16 cellular contexts compared by ENCODE assay signal in the genomic region with DNA sequence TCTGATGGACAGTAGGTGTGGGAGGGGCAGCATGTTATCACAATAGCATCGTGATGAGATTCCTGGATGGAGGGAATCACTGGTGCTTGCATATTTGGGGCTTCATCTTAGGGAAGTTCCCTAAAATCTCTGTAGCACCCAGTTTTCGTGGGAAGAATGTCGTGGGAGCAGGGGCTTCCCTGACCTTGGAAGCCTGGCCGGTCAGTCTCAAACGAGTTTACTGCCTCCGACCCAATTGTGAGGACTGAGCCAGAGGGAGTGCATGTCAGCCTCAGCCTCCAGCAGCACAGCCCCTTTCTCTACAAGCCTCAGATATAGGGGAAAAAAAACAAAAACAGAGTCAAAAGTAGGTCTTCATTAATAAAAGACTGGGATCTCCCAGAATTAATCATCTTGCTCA. TPM values are rescaled to one million over a fixed set of nuclear protein-coding genes. Genes with fewer than 3 reads are reported as not detected.
DNase-seq lines count a peak whose midpoint lies in the region; ATAC-seq, FAIRE-seq and TF ChIP-seq lines count a peak whose summit lies in the region.
"Had no signal": no experiment of that assay in that cellular context is flagged by ENCODE, and none has a peak within 500 bp of the region (broad histone marks: within the 10 kb centered on the region; RNA-seq: fewer than 3 reads in every experiment).

No MANE protein-coding gene starts in this region.

- no peak for FAIRE-seq in astrocyte (lab: Jason Lieb, UNC)
- FAIRE-seq: GM18507 had no signal

- peaks cover 83% of the 10 kb centered on the region for H3F3A ChIP-seq in smooth muscle cell (ENCODE audit: low read depth)

- TF ChIP-seq CTCF in astrocyte (IDR thresholded peaks at IDR 0.05; ENCODE audit: insufficient read depth, low read depth, low read length) (no peak), smooth muscle cell (IDR thresholded peaks at IDR 0.05; ENCODE audit: borderline replicate concordance, insufficient read depth, poor library complexity, severe bottlenecking) (no peak), body of pancreas (IDR thresholded peaks at IDR 0.05) (no peak)

- peaks cover 5 to 33% (median 12%) of the 10 kb centered on the region in 4 donors for H3K4me1 Mint-ChIP-seq in CD4-positive, CD25-positive, alpha-beta regulatory T cell
- H3K4me1 Mint-ChIP-seq in astrocyte (ENCODE audit: low read depth, unreplicated experiment) = peaks cover 90% of the 10 kb centered on the region

- no peak overlapping the region for H3K27ac ChIP-seq in CD4-positive, CD25-positive, alpha-beta regulatory T cell (ENCODE audit: insufficient read depth, low read length, poor library complexity, severe bottlenecking)
- H3K27ac ChIP-seq in astrocyte (ENCODE audit: low read depth, low read length) (peak overlapping the region; percentile 99), smooth muscle cell (ENCODE audit: low read depth) (peak overlapping the region; percentile 96), body of pancreas (peak overlapping the region in 1 of 4 donors; percentile 29)

- H3K9me3 ChIP-seq in CD4-positive, CD25-positive, alpha-beta regulatory T cell (ENCODE audit: control insufficient read depth in 2 of 2, low read length in 2 of 2) = no peaks in the 10 kb centered on the region
- H3K9me3 ChIP-seq in astrocyte (ENCODE audit: insufficient read depth, low read depth, low read length) (no peaks in the 10 kb centered on the region), smooth muscle cell (replicated peaks; ENCODE audit: low read depth) (no peaks in the 10 kb centered on the region), body of pancreas (no peaks in the 10 kb centered on the region)

- intact Hi-C loops in body of pancreas (cut with DNase I) = no loop called here

- TF ChIP-seq POLR2A in body of pancreas (IDR thresholded peaks at IDR 0.05) = no peak

- DNase-seq in CD4-positive, CD25-positive, alpha-beta regulatory T cell = no peak
- DNase-seq in astrocyte (ENCODE audit: low read depth) (no peak), mesenteric fat pad (ENCODE audit: low spot score) (peak; percentile 68), smooth muscle cell (lab: John Stamatoyannopoulos, UW; ENCODE audit: unreplicated experiment) (no peak), body of pancreas (no peak), NCI-H1694 (lab: John Stamatoyannopoulos, UW) (no peak), NCI-H2227 treated with DMSO at 0.1 percent for 48 hours (lab: John Stamatoyannopoulos, UW) (no peak), NCI-H226 (no peak)
- DNase-seq: Calu3; NCI-H1105; NCI-H345; stimulated activated CD4-positive, alpha-beta T cell treated with anti-CD3 and anti-CD28 coated beads, Interleukin-4, amount 100 ng/mL, for 4 hours had no signal

- H3K9ac ChIP-seq in astrocyte (ENCODE audit: low read length) (peak overlapping the region; percentile 89), smooth muscle cell (ENCODE audit: low read depth) (peak overlapping the region; percentile 23)

- H3K4me1 ChIP-seq in CD4-positive, CD25-positive, alpha-beta regulatory T cell (ENCODE audit: control insufficient read depth, insufficient read depth, low read length, poor library complexity, severe bottlenecking) = peaks cover 4% of the 10 kb centered on the region
- H3K4me1 ChIP-seq in astrocyte (ENCODE audit: insufficient read depth, low read length) (peaks cover 83% of the 10 kb centered on the region), smooth muscle cell (ENCODE audit: low read depth) (peaks cover 61% of the 10 kb centered on the region), body of pancreas (peaks cover 19% of the 10 kb centered on the region)

- no peaks in the 10 kb centered on the region for H3K36me3 Mint-ChIP-seq in CD4-positive, CD25-positive, alpha-beta regulatory T cell
- H3K36me3 Mint-ChIP-seq in astrocyte (ENCODE audit: low read depth, unreplicated experiment) = peaks cover 21% of the 10 kb centered on the region
- H3K36me3 Mint-ChIP-seq: memory B cell; stimulated activated effector memory CD8-positive, alpha-beta T cell treated with anti-CD3 and anti-CD28 coated beads, Interleukin-12 subunit alpha, Interleukin-12 subunit beta, amount 100 ng/mL, for 72 hours had no signal

- peak overlapping the region; percentile 31 for H3K4me2 ChIP-seq in astrocyte (ENCODE audit: low read length)
- H3K4me2 ChIP-seq in smooth muscle cell = peak overlapping the region; percentile 72
- H3K4me2 ChIP-seq: GM23338 had no signal

- peak overlapping the region in 2 of 3 donors; percentile 35 to 46 for H3K27ac Mint-ChIP-seq in CD4-positive, CD25-positive, alpha-beta regulatory T cell
- peak overlapping the region; percentile 99 for H3K27ac Mint-ChIP-seq in astrocyte (ENCODE audit: unreplicated experiment)
- H3K27ac Mint-ChIP-seq: memory B cell; stimulated activated effector memory CD8-positive, alpha-beta T cell treated with anti-CD3 and anti-CD28 coated beads, Interleukin-12 subunit alpha, Interleukin-12 subunit beta, amount 100 ng/mL, for 72 hours had no signal

- peaks cover 0 to 7% (median 0%) of the 10 kb centered on the region in 7 donors for H3K9me3 Mint-ChIP-seq in CD4-positive, CD25-positive, alpha-beta regulatory T cell
- H3K9me3 Mint-ChIP-seq in astrocyte (ENCODE audit: unreplicated experiment) = peaks cover 3% of the 10 kb centered on the region
- H3K9me3 Mint-ChIP-seq: GM23338 had no signal

- H4K20me1 ChIP-seq in astrocyte (ENCODE audit: insufficient read depth, low read length) (no peaks in the 10 kb centered on the region), smooth muscle cell (ENCODE audit: low read depth) (peaks cover 96% of the 10 kb centered on the region)

- H3K36me3 ChIP-seq in CD4-positive, CD25-positive, alpha-beta regulatory T cell (ENCODE audit: control insufficient read depth, insufficient read depth, low read length) = no peaks in the 10 kb centered on the region
- H3K36me3 ChIP-seq in astrocyte (ENCODE audit: insufficient read depth, low read length) = peaks cover 13% of the 10 kb centered on the region
- H3K36me3 ChIP-seq in smooth muscle cell (ENCODE audit: low read depth) = peaks cover 5% of the 10 kb centered on the region
- no peaks in the 10 kb centered on the region for H3K36me3 ChIP-seq in body of pancreas (replicated peaks in 1 of 2; ENCODE audit: insufficient read depth in 1 of 2, low read depth in 2 of 2)

- H3K4me3 Mint-ChIP-seq in CD4-positive, CD25-positive, alpha-beta regulatory T cell = peak overlapping the region in 1 of 4 donors; percentile 28
- peak overlapping the region; percentile 52 for H3K4me3 Mint-ChIP-seq in astrocyte (ENCODE audit: unreplicated experiment)
- H3K4me3 Mint-ChIP-seq: GM23338; memory B cell; stimulated activated effector memory CD8-positive, alpha-beta T cell treated with anti-CD3 and anti-CD28 coated beads, Interleukin-12 subunit alpha, Interleukin-12 subunit beta, amount 100 ng/mL, for 72 hours had no signal

- no peaks in the 10 kb centered on the region for H3K27me3 ChIP-seq in CD4-positive, CD25-positive, alpha-beta regulatory T cell (ENCODE audit: control insufficient read depth, insufficient read depth, low read length)
- no peaks in the 10 kb centered on the region for H3K27me3 ChIP-seq in astrocyte (ENCODE audit: insufficient read depth, low read length)
- H3K27me3 ChIP-seq in smooth muscle cell (ENCODE audit: low read depth) = no peaks in the 10 kb centered on the region
- no peaks in the 10 kb centered on the region for H3K27me3 ChIP-seq in body of pancreas

- H2AFZ ChIP-seq in astrocyte (ENCODE audit: low read depth, low read length) (no peak overlapping the region), smooth muscle cell (ENCODE audit: low read depth) (no peak overlapping the region)
- H2AFZ ChIP-seq: GM23338 had no signal

- H3K27me3 Mint-ChIP-seq in CD4-positive, CD25-positive, alpha-beta regulatory T cell = peaks cover 13% of the 10 kb centered on the region
- H3K27me3 Mint-ChIP-seq in astrocyte (ENCODE audit: low read depth, unreplicated experiment) = no peaks in the 10 kb centered on the region

- 65% methylated on average over 6 of the region's 6 CpGs for WGBS in smooth muscle cell (ENCODE audit: low lambda C conversion rate)
- 67 to 68% methylated on average over 6 of the region's 6 CpGs for WGBS in body of pancreas, 2 donors

- no peak for ATAC-seq in CD4-positive, CD25-positive, alpha-beta regulatory T cell (ENCODE audit: low read depth in 2 of 2)
- ATAC-seq in body of pancreas = no peak
- ATAC-seq: stimulated activated effector memory CD8-positive, alpha-beta T cell treated with anti-CD3 and anti-CD28 coated beads, Interleukin-12 subunit alpha, Interleukin-12 subunit beta, amount 100 ng/mL, for 72 hours had no signal

- no peak overlapping the region for H3K4me3 ChIP-seq in CD4-positive, CD25-positive, alpha-beta regulatory T cell (ENCODE audit: low read depth, low read length)
- H3K4me3 ChIP-seq in astrocyte (ENCODE audit: insufficient read depth, low read depth, low read length) (no peak overlapping the region), smooth muscle cell (no peak overlapping the region), body of pancreas (no peak overlapping the region)
- H3K4me3 ChIP-seq: GM23338 had no signal

- peaks cover 75% of the 10 kb centered on the region for H3K79me2 ChIP-seq in astrocyte (ENCODE audit: insufficient read depth, low read length)
- H3K79me2 ChIP-seq in smooth muscle cell (ENCODE audit: low read depth) = peaks cover 95% of the 10 kb centered on the region

RNA-seq across cellular contexts. Expression of gene COL4A2, which starts 32.2 kb away (rescaled TPM):
- not detected for total RNA-seq in CD4-positive, CD25-positive, alpha-beta regulatory T cell
- polyA plus RNA-seq in CD4-positive, CD25-positive, alpha-beta regulatory T cell = not detected
- 1,414 and 1,647 TPM in 2 replicates for total RNA-seq in astrocyte
- 1,333 TPM for total RNA-seq in mesenteric fat pad
- 1,456 and 1,535 TPM in 2 replicates for total RNA-seq in smooth muscle cell
- polyA plus RNA-seq in smooth muscle cell = 2,012 and 2,786 TPM in 2 replicates
- 100 to 1,000 TPM in 1 of 2 donors, 10 to 100 TPM in 1; 69.3 to 230 TPM for total RNA-seq in body of pancreas

RNA-seq across cellular contexts. Expression of gene COL4A1, which starts 32.3 kb away (rescaled TPM):
- total RNA-seq in CD4-positive, CD25-positive, alpha-beta regulatory T cell = not detected
- not detected for polyA plus RNA-seq in CD4-positive, CD25-positive, alpha-beta regulatory T cell
- total RNA-seq in astrocyte = 2,489 and 3,103 TPM in 2 replicates
- 1,996 TPM for total RNA-seq in mesenteric fat pad
- 4,372 and 5,353 TPM in 2 replicates for total RNA-seq in smooth muscle cell
- 1,844 and 2,409 TPM in 2 replicates for polyA plus RNA-seq in smooth muscle cell
- total RNA-seq in body of pancreas = 100 to 1,000 TPM in 1 of 2 donors, 10 to 100 TPM in 1; 80.4 to 253 TPM

Comparison
In these comparisons a context has a peak if more than half of its experiments do, and no peak if none do; other contexts are left out.
1. RNA of gene COL4A2, which starts 32.2 kb away (total RNA-seq): 1,456 to 1,535 TPM in smooth muscle cell, 1,414 to 1,647 TPM in astrocyte, 1,333 TPM in mesenteric fat pad (single experiment) and 69.3 to 230 TPM in body of pancreas; not detected in CD4-positive, CD25-positive, alpha-beta regulatory T cell (single experiment); every median in the first group is over 10 times any median in the second.
2. RNA of gene COL4A1, which starts 32.3 kb away (total RNA-seq): 4,372 to 5,353 TPM in smooth muscle cell, 2,489 to 3,103 TPM in astrocyte, 1,996 TPM in mesenteric fat pad (single experiment) and 80.4 to 253 TPM in body of pancreas; not detected in CD4-positive, CD25-positive, alpha-beta regulatory T cell (single experiment); every median in the first group is over 10 times any median in the second.